Comparison of ENCODE assay signal across 8 cellular contexts in genomic region chr1:40372658-40373322, GRCh38. TPM values are rescaled to one million over a fixed set of nuclear protein-coding genes. Genes with fewer than 3 reads are reported as not detected.
DNase-seq lines count a peak whose midpoint lies in the region; ATAC-seq, FAIRE-seq and TF ChIP-seq lines count a peak whose summit lies in the region.

No MANE protein-coding gene starts in this region.

- no peaks in the 10 kb centered on the region; the same call in 1 of the 2 replicates for H3K79me2 ChIP-seq in GM23338 (replicated peaks; ENCODE audit: insufficient read depth)

- H3K4me2 ChIP-seq in A549 (peak overlapping the region; percentile 99), GM23338 (peak overlapping the region; percentile 72)

- TF ChIP-seq RAD21 in A549 (conservative IDR thresholded peaks at IDR 0.05 in 1 of 2, IDR thresholded peaks at IDR 0.05 in 1 of 2) = no peak

- WGBS in A549 (ENCODE audit: missing lambda C conversion rate) = 4% methylated on average over 6 of the region's 6 CpGs

- H3K4me3 ChIP-seq in A549 (peak overlapping the region; percentile 91), GM23338 (peak overlapping the region; percentile 95), muscle layer of colon (ENCODE audit: low read depth in 1 of 2, low read length in 2 of 2) (peak overlapping the region; percentile 32 to 81)

- no peaks in the 10 kb centered on the region for H3K9me3 ChIP-seq in A549
- H3K9me3 ChIP-seq in muscle layer of colon (ENCODE audit: low read length) = no peaks in the 10 kb centered on the region

- peaks cover 11% of the 10 kb centered on the region; the same call in 2 of the 3 replicates for H3K4me1 ChIP-seq in A549
- H3K4me1 ChIP-seq in GM23338 (ENCODE audit: insufficient read depth) = peaks cover 8% of the 10 kb centered on the region
- H3K4me1 ChIP-seq in muscle layer of colon (ENCODE audit: insufficient read depth, low read length) = peaks cover 4% of the 10 kb centered on the region

- no peak for TF ChIP-seq POLR2A in A549 (IDR thresholded peaks at IDR 0.05; ENCODE audit: low read length)

- peak overlapping the region; percentile 71 for H3K4me3 Mint-ChIP-seq in GM23338
- H3K4me3 Mint-ChIP-seq in activated T-helper 1 cell treated with anti-CD3 and anti-CD28 coated beads, Interleukin-12 subunit alpha, Interleukin-12 subunit beta, Interleukin-2, Interleukin-4 antibody, amounts not matched to agents 30 ng/mL and 10 ng/mL and 1 ng/mL, durations not matched to agents 14 hours and 24 hours and 36 hours = peak overlapping the region; percentile 97

- no peak for TF ChIP-seq CTCF in A549 (IDR thresholded peaks at IDR 0.05)
- TF ChIP-seq CTCF in GM23338 (conservative IDR thresholded peaks at IDR 0.05; ENCODE audit: low read depth in 2 of 2) = no peak

- H3K27me3 ChIP-seq in GM23338 (ENCODE audit: insufficient read depth) = peaks cover 12% of the 10 kb centered on the region
- H3K27me3 ChIP-seq in muscle layer of colon (ENCODE audit: control insufficient read depth in 1 of 2, insufficient read depth in 2 of 2, low read length in 2 of 2) = no peaks in the 10 kb centered on the region

- TF ChIP-seq EP300 in A549 (IDR thresholded peaks at IDR 0.05) = no peak

- no peak overlapping the region for H3K27ac Mint-ChIP-seq in GM23338
- H3K27ac Mint-ChIP-seq in activated T-helper 1 cell treated with anti-CD3 and anti-CD28 coated beads, Interleukin-12 subunit alpha, Interleukin-12 subunit beta, Interleukin-2, Interleukin-4 antibody, amounts not matched to agents 30 ng/mL and 10 ng/mL and 1 ng/mL, durations not matched to agents 14 hours and 24 hours and 36 hours = peak overlapping the region; percentile 87

- POLR2A ChIA-PET in A549 (lab: Yijun Ruan, JAX) = no interaction called here

- ATAC-seq in A549 (no peak), GM23338 (no peak), left lobe of liver (no peak), GM18519 (IDR thresholded peaks at IDR 0.05; ENCODE audit: low FRiP score, unreplicated experiment) (no peak)

- in situ Hi-C loops in G401 (cut with HindIII; ENCODE audit: low sequenced_read_pairs) = no loop called here

- H3K9ac ChIP-seq in muscle layer of colon (ENCODE audit: low read length) = no peak overlapping the region

- intact Hi-C loops in activated T-helper 1 cell treated with anti-CD3 and anti-CD28 coated beads, Interleukin-12 subunit alpha, Interleukin-12 subunit beta, Interleukin-2, Interleukin-4 antibody, amounts not matched to agents 30 ng/mL and 10 ng/mL and 1 ng/mL, durations not matched to agents 14 hours and 24 hours and 36 hours (cut with micrococcal nuclease) = loop anchor here (5.0 kb wide), 3 partner anchors 35 to 320 kb away; partner anchors contain the start of genes NFYC and ZFP69B

- peak overlapping the region in 1 of 2 experiments; percentile 32; a peak in 1 of 6 replicates for H3K27ac ChIP-seq in A549
- H3K27ac ChIP-seq in GM23338 (ENCODE audit: low read depth) = no peak overlapping the region
- no peak overlapping the region for H3K27ac ChIP-seq in muscle layer of colon (ENCODE audit: low read depth, low read length)

- peak overlapping the region; percentile 96 for H2AFZ ChIP-seq in GM23338

- no peaks in the 10 kb centered on the region; the same call in 2 of the 3 replicates for H3K36me3 Mint-ChIP-seq in GM23338 (ENCODE audit: low read depth)
- peaks cover 26% of the 10 kb centered on the region for H3K36me3 Mint-ChIP-seq in activated T-helper 1 cell treated with anti-CD3 and anti-CD28 coated beads, Interleukin-12 subunit alpha, Interleukin-12 subunit beta, Interleukin-2, Interleukin-4 antibody, amounts not matched to agents 30 ng/mL and 10 ng/mL and 1 ng/mL, durations not matched to agents 14 hours and 24 hours and 36 hours (ENCODE audit: low read depth)

- H3K27me3 Mint-ChIP-seq in GM23338 (ENCODE audit: insufficient read depth, low read depth, poor library complexity) = peaks cover 5% of the 10 kb centered on the region
- peaks cover 3% of the 10 kb centered on the region for H3K27me3 Mint-ChIP-seq in activated T-helper 1 cell treated with anti-CD3 and anti-CD28 coated beads, Interleukin-12 subunit alpha, Interleukin-12 subunit beta, Interleukin-2, Interleukin-4 antibody, amounts not matched to agents 30 ng/mL and 10 ng/mL and 1 ng/mL, durations not matched to agents 14 hours and 24 hours and 36 hours (ENCODE audit: insufficient read depth)

- no peaks in the 10 kb centered on the region for H3F3A ChIP-seq in GM23338 (replicated peaks; ENCODE audit: low read depth)

- H4K20me1 ChIP-seq in GM23338 (replicated peaks; ENCODE audit: insufficient read depth) = no peaks in the 10 kb centered on the region

- CTCF ChIA-PET in A549 (lab: Yijun Ruan, JAX) = interaction anchor here (1.1 to 2.7 kb wide), 3 partner anchors 32 to 58 kb away, joined by 3 to 7 read pairs (median 3); no protein-coding TSS in a partner anchor

- FAIRE-seq in A549 (lab: Jason Lieb, UNC) = no peak

- peaks cover 19% of the 10 kb centered on the region for H3K4me1 Mint-ChIP-seq in GM23338
- H3K4me1 Mint-ChIP-seq in activated T-helper 1 cell treated with anti-CD3 and anti-CD28 coated beads, Interleukin-12 subunit alpha, Interleukin-12 subunit beta, Interleukin-2, Interleukin-4 antibody, amounts not matched to agents 30 ng/mL and 10 ng/mL and 1 ng/mL, durations not matched to agents 14 hours and 24 hours and 36 hours (ENCODE audit: low read depth) = peaks cover 51% of the 10 kb centered on the region

- no peaks in the 10 kb centered on the region for H3K9me2 ChIP-seq in GM23338 (ENCODE audit: insufficient read depth)

- H3K36me3 ChIP-seq in GM23338 (ENCODE audit: insufficient read depth) (no peaks in the 10 kb centered on the region), muscle layer of colon (ENCODE audit: insufficient read depth, low read length) (no peaks in the 10 kb centered on the region)

- no peaks in the 10 kb centered on the region; the same call in 2 of the 3 replicates for H3K9me3 Mint-ChIP-seq in GM23338
- H3K9me3 Mint-ChIP-seq in activated T-helper 1 cell treated with anti-CD3 and anti-CD28 coated beads, Interleukin-12 subunit alpha, Interleukin-12 subunit beta, Interleukin-2, Interleukin-4 antibody, amounts not matched to agents 30 ng/mL and 10 ng/mL and 1 ng/mL, durations not matched to agents 14 hours and 24 hours and 36 hours = no peaks in the 10 kb centered on the region

- DNase-seq in A549 (ENCODE audit: low read depth in 1 of 2, low spot score in 1 of 2) = no peak
- no peak for DNase-seq in GM23338 (ENCODE audit: low spot score)
- DNase-seq in activated T-helper 1 cell treated with anti-CD3 and anti-CD28 coated beads, Interleukin-12 subunit alpha, Interleukin-12 subunit beta, Interleukin-2, Interleukin-4 antibody, amounts not matched to agents 30 ng/mL and 10 ng/mL and 1 ng/mL, durations not matched to agents 14 hours and 24 hours and 36 hours (ENCODE audit: low spot score) = no peak
- no peak for DNase-seq in left lobe of liver (ENCODE audit: low spot score)
- no peak for DNase-seq in G401 (ENCODE audit: low spot score)
- DNase-seq in cerebellum (ENCODE audit: low spot score) = no peak

TF ChIP-seq in GM23338, 12 proteins besides CTCF, POLR2A, EP300 and RAD21 (continues in another document):
- TF ChIP-seq EZH2 (IDR thresholded peaks at IDR 0.05; ENCODE audit: low read depth, unreplicated experiment) = no peak
- no peak for TF ChIP-seq ETS1 (IDR thresholded peaks at IDR 0.05)

RNA-seq across cellular contexts. Expression of gene SMAP2, which starts 0.7 kb away (rescaled TPM):
- polyA plus RNA-seq in A549 (2011; rRNA removed) (7.7 and 8.3 TPM in 2 replicates), A549 (2017; fragmentation: RNase III; extraction: RNeasy Plus Mini Kit Qiagen cat#74134 plus additional on column Dnase treatment) (6.4 to 7.2 TPM (median 7.1 TPM) in 3 replicates), GM23338 (2016; fragmentation: Nextera tagmentation; extraction: Ambion mirVana) (2.9 and 3.0 TPM in 2 replicates)
- polyA plus RNA-seq in A549 (2012; cell fraction: cytosol; rRNA removed) = 3.7 and 5.0 TPM in 2 replicates
- polyA plus RNA-seq in A549 (2012; cell fraction: nucleus; rRNA removed) = 4.8 and 7.2 TPM in 2 replicates
- 7.4 and 11.1 TPM in 2 replicates for polyA minus RNA-seq in A549 (2011; rRNA and poly(A)+ RNA removed)
- total RNA-seq in GM23338 (2014; rRNA removed; shearing (Covaris generic)) = 2.5 and 4.8 TPM in 2 replicates
- 196 and 201 TPM in 2 replicates for total RNA-seq in activated T-helper 1 cell treated with anti-CD3 and anti-CD28 coated beads, Interleukin-12 subunit alpha, Interleukin-12 subunit beta, Interleukin-2, Interleukin-4 antibody, amounts not matched to agents 30 ng/mL and 10 ng/mL and 1 ng/mL, durations not matched to agents 14 hours and 24 hours and 36 hours
- total RNA-seq in left lobe of liver (36.4 TPM), cerebellum (24.8 TPM)
- total RNA-seq in G401 (2014; rRNA removed; shearing (Covaris generic)) = 15.0 and 21.9 TPM in 2 replicates

RNA-seq across cellular contexts. Expression of gene COL9A2, which starts 55.7 kb away (rescaled TPM):
- polyA plus RNA-seq in A549 (2011; rRNA removed) (0.08 and 0.16 TPM in 2 replicates), A549 (2017; fragmentation: RNase III; extraction: RNeasy Plus Mini Kit Qiagen cat#74134 plus additional on column Dnase treatment) (0.12 to 0.32 TPM (median 0.12 TPM) in 3 replicates), GM23338 (2016; fragmentation: Nextera tagmentation; extraction: Ambion mirVana) (1.7 and 2.6 TPM in 2 replicates)
- polyA plus RNA-seq in A549 (2012; cell fraction: cytosol; rRNA removed) = 0.15 and 0.21 TPM in 2 replicates
- 0.40 and 0.60 TPM in 2 replicates for polyA plus RNA-seq in A549 (2012; cell fraction: nucleus; rRNA removed)
- polyA minus RNA-seq in A549 (2011; rRNA and poly(A)+ RNA removed) = 0.17 TPM in 1 of 2 replicates, not detected in the other
- total RNA-seq in GM23338 (2014; rRNA removed; shearing (Covaris generic)) = 2.8 and 9.1 TPM in 2 replicates
- total RNA-seq in activated T-helper 1 cell treated with anti-CD3 and anti-CD28 coated beads, Interleukin-12 subunit alpha, Interleukin-12 subunit beta, Interleukin-2, Interleukin-4 antibody, amounts not matched to agents 30 ng/mL and 10 ng/mL and 1 ng/mL, durations not matched to agents 14 hours and 24 hours and 36 hours = 20.4 and 22.3 TPM in 2 replicates
- total RNA-seq in left lobe of liver (0.45 TPM), cerebellum (8.3 TPM)
- total RNA-seq in G401 (2014; rRNA removed; shearing (Covaris generic)) = 4.0 and 6.4 TPM in 2 replicates
